1 cellular context compared by ENCODE assay signal in the genomic region with DNA sequence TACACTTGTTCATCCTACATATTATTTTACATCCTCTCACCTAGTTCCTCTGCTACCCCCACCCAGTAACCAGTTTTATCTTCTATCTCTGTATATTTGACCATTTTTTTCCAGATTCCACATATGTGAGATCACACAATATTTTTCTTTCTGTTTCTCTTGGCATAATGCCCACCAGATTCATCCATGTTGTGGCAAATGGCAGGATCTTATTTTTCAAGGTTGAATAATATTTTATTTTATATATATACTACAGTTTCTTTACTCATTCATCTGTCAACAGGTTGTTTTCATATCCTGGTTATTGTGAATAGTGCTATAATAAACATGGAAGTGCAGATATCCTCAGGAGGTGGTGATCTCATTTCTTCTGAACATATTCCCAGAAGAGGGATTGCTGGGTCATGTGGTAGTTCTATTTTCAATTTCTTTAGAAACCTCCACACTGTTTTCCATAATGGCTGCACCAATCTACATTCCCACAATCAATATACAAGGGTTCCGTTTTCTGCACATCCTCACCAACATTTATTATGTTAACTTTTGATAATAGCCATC.
TF ChIP-seq lines count a peak whose summit lies in the region.

No MANE protein-coding gene starts in this region.

TF ChIP-seq in SK-N-SH, 30 proteins besides CTCF, POLR2A, EP300 and RAD21 (continued from another document):
- TF ChIP-seq, protein P1, sequence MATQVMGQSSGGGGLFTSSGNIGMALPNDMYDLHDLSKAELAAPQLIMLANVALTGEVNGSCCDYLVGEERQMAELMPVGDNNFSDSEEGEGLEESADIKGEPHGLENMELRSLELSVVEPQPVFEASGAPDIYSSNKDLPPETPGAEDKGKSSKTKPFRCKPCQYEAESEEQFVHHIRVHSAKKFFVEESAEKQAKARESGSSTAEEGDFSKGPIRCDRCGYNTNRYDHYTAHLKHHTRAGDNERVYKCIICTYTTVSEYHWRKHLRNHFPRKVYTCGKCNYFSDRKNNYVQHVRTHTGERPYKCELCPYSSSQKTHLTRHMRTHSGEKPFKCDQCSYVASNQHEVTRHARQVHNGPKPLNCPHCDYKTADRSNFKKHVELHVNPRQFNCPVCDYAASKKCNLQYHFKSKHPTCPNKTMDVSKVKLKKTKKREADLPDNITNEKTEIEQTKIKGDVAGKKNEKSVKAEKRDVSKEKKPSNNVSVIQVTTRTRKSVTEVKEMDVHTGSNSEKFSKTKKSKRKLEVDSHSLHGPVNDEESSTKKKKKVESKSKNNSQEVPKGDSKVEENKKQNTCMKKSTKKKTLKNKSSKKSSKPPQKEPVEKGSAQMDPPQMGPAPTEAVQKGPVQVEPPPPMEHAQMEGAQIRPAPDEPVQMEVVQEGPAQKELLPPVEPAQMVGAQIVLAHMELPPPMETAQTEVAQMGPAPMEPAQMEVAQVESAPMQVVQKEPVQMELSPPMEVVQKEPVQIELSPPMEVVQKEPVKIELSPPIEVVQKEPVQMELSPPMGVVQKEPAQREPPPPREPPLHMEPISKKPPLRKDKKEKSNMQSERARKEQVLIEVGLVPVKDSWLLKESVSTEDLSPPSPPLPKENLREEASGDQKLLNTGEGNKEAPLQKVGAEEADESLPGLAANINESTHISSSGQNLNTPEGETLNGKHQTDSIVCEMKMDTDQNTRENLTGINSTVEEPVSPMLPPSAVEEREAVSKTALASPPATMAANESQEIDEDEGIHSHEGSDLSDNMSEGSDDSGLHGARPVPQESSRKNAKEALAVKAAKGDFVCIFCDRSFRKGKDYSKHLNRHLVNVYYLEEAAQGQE (IDR thresholded peaks at IDR 0.05; ENCODE audit: low read depth, low read length): no peak
- 0 out of 2 replicates have a peak, but pooled peaks have one; percentile 23 for TF ChIP-seq TCF12 (IDR thresholded peaks at IDR 0.05)
- TF ChIP-seq, protein P2, sequence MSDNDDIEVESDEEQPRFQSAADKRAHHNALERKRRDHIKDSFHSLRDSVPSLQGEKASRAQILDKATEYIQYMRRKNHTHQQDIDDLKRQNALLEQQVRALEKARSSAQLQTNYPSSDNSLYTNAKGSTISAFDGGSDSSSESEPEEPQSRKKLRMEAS (IDR thresholded peaks at IDR 0.05; ENCODE audit: low read depth): no peak
- TF ChIP-seq SIN3A (IDR thresholded peaks at IDR 0.05; ENCODE audit: borderline replicate concordance, low read depth, low read length): no peak
- no peak for TF ChIP-seq FOSL2 (IDR thresholded peaks at IDR 0.05; ENCODE audit: borderline replicate concordance, low read depth)
- TF ChIP-seq JUND (IDR thresholded peaks at IDR 0.05): 0 out of 2 replicates have a peak, but pooled peaks have one; percentile 29
- TF ChIP-seq, protein P3, sequence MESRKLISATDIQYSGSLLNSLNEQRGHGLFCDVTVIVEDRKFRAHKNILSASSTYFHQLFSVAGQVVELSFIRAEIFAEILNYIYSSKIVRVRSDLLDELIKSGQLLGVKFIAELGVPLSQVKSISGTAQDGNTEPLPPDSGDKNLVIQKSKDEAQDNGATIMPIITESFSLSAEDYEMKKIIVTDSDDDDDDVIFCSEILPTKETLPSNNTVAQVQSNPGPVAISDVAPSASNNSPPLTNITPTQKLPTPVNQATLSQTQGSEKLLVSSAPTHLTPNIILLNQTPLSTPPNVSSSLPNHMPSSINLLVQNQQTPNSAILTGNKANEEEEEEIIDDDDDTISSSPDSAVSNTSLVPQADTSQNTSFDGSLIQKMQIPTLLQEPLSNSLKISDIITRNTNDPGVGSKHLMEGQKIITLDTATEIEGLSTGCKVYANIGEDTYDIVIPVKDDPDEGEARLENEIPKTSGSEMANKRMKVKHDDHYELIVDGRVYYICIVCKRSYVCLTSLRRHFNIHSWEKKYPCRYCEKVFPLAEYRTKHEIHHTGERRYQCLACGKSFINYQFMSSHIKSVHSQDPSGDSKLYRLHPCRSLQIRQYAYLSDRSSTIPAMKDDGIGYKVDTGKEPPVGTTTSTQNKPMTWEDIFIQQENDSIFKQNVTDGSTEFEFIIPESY (IDR thresholded peaks at IDR 0.05; ENCODE audit: borderline replicate concordance, low read depth): no peak
- TF ChIP-seq NFIC (IDR thresholded peaks at IDR 0.05; ENCODE audit: borderline replicate concordance): peak; percentile 48; the same call in 1 of the 2 replicates
- TF ChIP-seq YY1 (IDR thresholded peaks at IDR 0.05; ENCODE audit: low read depth): no peak
- no peak for TF ChIP-seq TAF1 (IDR thresholded peaks at IDR 0.05; ENCODE audit: borderline replicate concordance, low read depth, low read length)
- no peak for TF ChIP-seq FOXM1 (IDR thresholded peaks at IDR 0.05; ENCODE audit: low read depth)
- TF ChIP-seq, protein P4, sequence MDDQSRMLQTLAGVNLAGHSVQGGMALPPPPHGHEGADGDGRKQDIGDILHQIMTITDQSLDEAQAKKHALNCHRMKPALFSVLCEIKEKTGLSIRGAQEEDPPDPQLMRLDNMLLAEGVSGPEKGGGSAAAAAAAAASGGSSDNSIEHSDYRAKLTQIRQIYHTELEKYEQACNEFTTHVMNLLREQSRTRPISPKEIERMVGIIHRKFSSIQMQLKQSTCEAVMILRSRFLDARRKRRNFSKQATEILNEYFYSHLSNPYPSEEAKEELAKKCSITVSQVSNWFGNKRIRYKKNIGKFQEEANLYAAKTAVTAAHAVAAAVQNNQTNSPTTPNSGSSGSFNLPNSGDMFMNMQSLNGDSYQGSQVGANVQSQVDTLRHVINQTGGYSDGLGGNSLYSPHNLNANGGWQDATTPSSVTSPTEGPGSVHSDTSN (IDR thresholded peaks at IDR 0.05): no peak
- TF ChIP-seq, protein P5, sequence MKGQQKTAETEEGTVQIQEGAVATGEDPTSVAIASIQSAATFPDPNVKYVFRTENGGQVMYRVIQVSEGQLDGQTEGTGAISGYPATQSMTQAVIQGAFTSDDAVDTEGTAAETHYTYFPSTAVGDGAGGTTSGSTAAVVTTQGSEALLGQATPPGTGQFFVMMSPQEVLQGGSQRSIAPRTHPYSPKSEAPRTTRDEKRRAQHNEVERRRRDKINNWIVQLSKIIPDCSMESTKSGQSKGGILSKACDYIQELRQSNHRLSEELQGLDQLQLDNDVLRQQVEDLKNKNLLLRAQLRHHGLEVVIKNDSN (IDR thresholded peaks at IDR 0.05; ENCODE audit: borderline replicate concordance, low read depth): no peak
